In the genomic region with DNA sequence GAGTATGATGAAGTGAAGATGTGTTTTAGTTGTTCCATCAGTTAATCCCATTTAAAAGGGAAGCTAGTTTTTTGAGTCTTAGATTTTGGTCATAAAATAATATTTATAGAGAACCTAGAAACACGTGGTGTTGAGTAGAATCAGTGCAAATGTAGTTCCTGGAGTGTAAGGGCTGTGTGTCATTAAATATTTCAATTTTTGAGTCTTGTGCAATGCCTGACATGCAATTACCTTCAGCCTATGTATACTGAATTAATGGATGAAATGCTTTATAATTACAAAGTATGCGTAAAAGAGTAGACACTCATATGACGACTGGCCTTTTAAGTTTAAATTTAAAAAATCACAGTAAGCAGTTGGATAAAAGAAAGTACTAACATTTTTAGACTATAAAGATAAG, we compare ENCODE assay signal across 18 cellular contexts.
DNase-seq lines count a peak whose midpoint lies in the region; ATAC-seq, FAIRE-seq and TF ChIP-seq lines count a peak whose summit lies in the region.
"Had no signal": no experiment of that assay in that cellular context is flagged by ENCODE, and none has a peak within 500 bp of the region (broad histone marks: within the 10 kb centered on the region; RNA-seq: fewer than 3 reads in every experiment).

No MANE protein-coding gene starts in this region.

- no peaks in the 10 kb centered on the region for H3K36me3 ChIP-seq in neural progenitor cell
- H3K36me3 ChIP-seq: HAP-1 had no signal

- H2AFZ ChIP-seq in neural progenitor cell (replicated peaks): no peak overlapping the region

- CTCF ChIA-PET in Calu3 (lab: Charles Lee): interaction anchor here (0.7 to 1.3 kb wide), 5 partner anchors 10 to 840 kb away, joined by 3 to 4 read pairs (median 3); no protein-coding TSS in a partner anchor

- H3K27me3 ChIP-seq in neural progenitor cell: no peaks in the 10 kb centered on the region
- H3K27me3 ChIP-seq: MG63 had no signal

- H3F3A ChIP-seq in neural progenitor cell (ENCODE audit: low read depth): no peaks in the 10 kb centered on the region

- H3K9me3 Mint-ChIP-seq in Calu3 (ENCODE audit: low read depth, unreplicated experiment) (no peaks in the 10 kb centered on the region), HFFc6 (peaks cover 10% of the 10 kb centered on the region; the same call in 1 of the 2 replicates), chondrocyte (ENCODE audit: low read depth) (no peaks in the 10 kb centered on the region), neural progenitor cell (peaks cover under 1% of the 10 kb centered on the region)

- peaks cover 24% of the 10 kb centered on the region for H3K4me1 ChIP-seq in neural progenitor cell
- H3K4me1 ChIP-seq: HAP-1 had no signal

- H3K27ac Mint-ChIP-seq in Calu3 (ENCODE audit: unreplicated experiment) (peak overlapping the region; percentile 21), HFFc6 (peak overlapping the region; percentile 63), chondrocyte (ENCODE audit: unreplicated experiment) (peak overlapping the region; percentile 47), neural progenitor cell (no peak overlapping the region)

- intact Hi-C loops in Calu3 (cut with micrococcal nuclease; ENCODE audit: unreplicated experiment): no loop called here

- no peak overlapping the region for H3K4me3 Mint-ChIP-seq in Calu3 (ENCODE audit: low read depth, unreplicated experiment)
- peak overlapping the region; percentile 6; the same call in 1 of the 2 replicates for H3K4me3 Mint-ChIP-seq in HFFc6
- H3K4me3 Mint-ChIP-seq in chondrocyte (ENCODE audit: unreplicated experiment): no peak overlapping the region
- no peak overlapping the region for H3K4me3 Mint-ChIP-seq in neural progenitor cell

- BruUV-seq in Calu3 (replicated peaks; lab: Mats Ljungman, UMichigan): no TSS peak

- H3K27ac ChIP-seq in neural progenitor cell: peak overlapping the region; percentile 59

- TF ChIP-seq CTCF in Calu3 (IDR thresholded peaks at IDR 0.05; ENCODE audit: unreplicated experiment) (no peak), HFFc6 (IDR thresholded peaks at IDR 0.05) (no peak), chondrocyte (IDR thresholded peaks at IDR 0.05) (no peak), neural progenitor cell (IDR thresholded peaks at IDR 0.05) (no peak)

- DNase-seq in Calu3: no peak
- DNase-seq in HFFc6: no peak
- DNase-seq in chondrocyte (ENCODE audit: low spot score): no peak
- no peak for DNase-seq in neural progenitor cell (ENCODE audit: low spot score)
- DNase-seq in frontal cortex (ENCODE audit: low spot score in 2 of 2): no peak
- no peak for DNase-seq in activated CD4-positive, alpha-beta T cell treated with anti-CD3 and anti-CD28 coated beads for 4 hours
- DNase-seq: ACHN; AML-193; DMS79; MG63; NCI-H1105 treated with DMSO at 0.1 percent for 48 hours; NCI-H1694 treated with DMSO at 0.1 percent for 48 hours; NCI-H2107; NCI-H2227 treated with DMSO at 0.1 percent for 48 hours; NK-92 treated with Interleukin-12 subunit alpha and Interleukin-12 subunit beta, amount 100 ng/mL, for 24 hours; SIG-M5 had no signal

- H3K79me2 ChIP-seq in neural progenitor cell (ENCODE audit: low read depth): no peaks in the 10 kb centered on the region

- H4K20me1 ChIP-seq in neural progenitor cell (ENCODE audit: low read depth): no peaks in the 10 kb centered on the region

- H3K4me1 Mint-ChIP-seq in Calu3 (ENCODE audit: low read depth, unreplicated experiment) (peaks cover 30% of the 10 kb centered on the region), HFFc6 (ENCODE audit: low read depth) (peaks cover 37% of the 10 kb centered on the region), chondrocyte (ENCODE audit: low read depth) (peaks cover 44% of the 10 kb centered on the region), neural progenitor cell (peaks cover 14% of the 10 kb centered on the region)

- H3K4me3 ChIP-seq in neural progenitor cell: no peak overlapping the region
- H3K4me3 ChIP-seq: HAP-1, MG63 had no signal

- H3K9me3 ChIP-seq in neural progenitor cell (ENCODE audit: low read depth): no peaks in the 10 kb centered on the region
- H3K9me3 ChIP-seq: HAP-1 had no signal

- no peak overlapping the region for H3K9ac ChIP-seq in neural progenitor cell

- no peak for FAIRE-seq in frontal cortex (lab: Jason Lieb, UNC)

- no peak for ATAC-seq in SK-N-SH treated with all-trans-retinoic acid at 6 μM for 48 hours

- H3K36me3 Mint-ChIP-seq in Calu3 (ENCODE audit: insufficient read depth, unreplicated experiment) (no peaks in the 10 kb centered on the region), HFFc6 (ENCODE audit: low read depth) (peaks cover 25% of the 10 kb centered on the region), chondrocyte (ENCODE audit: low read depth) (no peaks in the 10 kb centered on the region), neural progenitor cell (peaks cover under 1% of the 10 kb centered on the region)

- no peak overlapping the region for H3K4me2 ChIP-seq in neural progenitor cell

- no peaks in the 10 kb centered on the region for H3K27me3 Mint-ChIP-seq in Calu3 (ENCODE audit: unreplicated experiment)
- no peaks in the 10 kb centered on the region; the same call in 1 of the 2 replicates for H3K27me3 Mint-ChIP-seq in HFFc6 (ENCODE audit: insufficient read depth)
- no peaks in the 10 kb centered on the region for H3K27me3 Mint-ChIP-seq in chondrocyte (ENCODE audit: low read depth)
- H3K27me3 Mint-ChIP-seq in neural progenitor cell (ENCODE audit: insufficient read depth, low read depth): no peaks in the 10 kb centered on the region

TF ChIP-seq in SK-N-SH treated with all-trans-retinoic acid at 6 μM for 48 hours, 23 proteins besides CTCF, POLR2A, EP300 and RAD21 (continues in another document):
- TF ChIP-seq, protein P1, sequence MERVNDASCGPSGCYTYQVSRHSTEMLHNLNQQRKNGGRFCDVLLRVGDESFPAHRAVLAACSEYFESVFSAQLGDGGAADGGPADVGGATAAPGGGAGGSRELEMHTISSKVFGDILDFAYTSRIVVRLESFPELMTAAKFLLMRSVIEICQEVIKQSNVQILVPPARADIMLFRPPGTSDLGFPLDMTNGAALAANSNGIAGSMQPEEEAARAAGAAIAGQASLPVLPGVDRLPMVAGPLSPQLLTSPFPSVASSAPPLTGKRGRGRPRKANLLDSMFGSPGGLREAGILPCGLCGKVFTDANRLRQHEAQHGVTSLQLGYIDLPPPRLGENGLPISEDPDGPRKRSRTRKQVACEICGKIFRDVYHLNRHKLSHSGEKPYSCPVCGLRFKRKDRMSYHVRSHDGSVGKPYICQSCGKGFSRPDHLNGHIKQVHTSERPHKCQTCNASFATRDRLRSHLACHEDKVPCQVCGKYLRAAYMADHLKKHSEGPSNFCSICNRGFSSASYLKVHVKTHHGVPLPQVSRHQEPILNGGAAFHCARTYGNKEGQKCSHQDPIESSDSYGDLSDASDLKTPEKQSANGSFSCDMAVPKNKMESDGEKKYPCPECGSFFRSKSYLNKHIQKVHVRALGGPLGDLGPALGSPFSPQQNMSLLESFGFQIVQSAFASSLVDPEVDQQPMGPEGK (CRISPR knock-in tag; IDR thresholded peaks at IDR 0.05; ENCODE audit: borderline replicate concordance): no peak
- TF ChIP-seq, protein P2, sequence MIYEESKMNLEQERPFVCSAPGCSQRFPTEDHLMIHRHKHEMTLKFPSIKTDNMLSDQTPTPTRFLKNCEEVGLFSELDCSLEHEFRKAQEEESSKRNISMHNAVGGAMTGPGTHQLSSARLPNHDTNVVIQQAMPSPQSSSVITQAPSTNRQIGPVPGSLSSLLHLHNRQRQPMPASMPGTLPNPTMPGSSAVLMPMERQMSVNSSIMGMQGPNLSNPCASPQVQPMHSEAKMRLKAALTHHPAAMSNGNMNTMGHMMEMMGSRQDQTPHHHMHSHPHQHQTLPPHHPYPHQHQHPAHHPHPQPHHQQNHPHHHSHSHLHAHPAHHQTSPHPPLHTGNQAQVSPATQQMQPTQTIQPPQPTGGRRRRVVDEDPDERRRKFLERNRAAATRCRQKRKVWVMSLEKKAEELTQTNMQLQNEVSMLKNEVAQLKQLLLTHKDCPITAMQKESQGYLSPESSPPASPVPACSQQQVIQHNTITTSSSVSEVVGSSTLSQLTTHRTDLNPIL (CRISPR knock-in tag; IDR thresholded peaks at IDR 0.05; ENCODE audit: low read depth): no peak
- TF ChIP-seq TOX (CRISPR knock-in tag; IDR thresholded peaks at IDR 0.05; ENCODE audit: borderline replicate concordance) (no peak), PPARA (CRISPR knock-in tag; IDR thresholded peaks at IDR 0.05; ENCODE audit: borderline replicate concordance) (no peak), GLIS3 (CRISPR knock-in tag; IDR thresholded peaks at IDR 0.05) (no peak), RARB (CRISPR knock-in tag; IDR thresholded peaks at IDR 0.05) (no peak), ZNF565 (CRISPR knock-in tag; conservative IDR thresholded peaks at IDR 0.05; ENCODE audit: low read depth) (no peak), ESRRG (CRISPR knock-in tag; IDR thresholded peaks at IDR 0.05) (no peak), ARNTL (CRISPR knock-in tag; IDR thresholded peaks at IDR 0.05; ENCODE audit: borderline replicate concordance, low read depth) (no peak), ZFP30 (CRISPR knock-in tag; IDR thresholded peaks at IDR 0.05) (no peak), ZNF8 (CRISPR knock-in tag; IDR thresholded peaks at IDR 0.05) (no peak), ZC3H10 (CRISPR knock-in tag; IDR thresholded peaks at IDR 0.05) (no peak)
- TF ChIP-seq, protein P3, sequence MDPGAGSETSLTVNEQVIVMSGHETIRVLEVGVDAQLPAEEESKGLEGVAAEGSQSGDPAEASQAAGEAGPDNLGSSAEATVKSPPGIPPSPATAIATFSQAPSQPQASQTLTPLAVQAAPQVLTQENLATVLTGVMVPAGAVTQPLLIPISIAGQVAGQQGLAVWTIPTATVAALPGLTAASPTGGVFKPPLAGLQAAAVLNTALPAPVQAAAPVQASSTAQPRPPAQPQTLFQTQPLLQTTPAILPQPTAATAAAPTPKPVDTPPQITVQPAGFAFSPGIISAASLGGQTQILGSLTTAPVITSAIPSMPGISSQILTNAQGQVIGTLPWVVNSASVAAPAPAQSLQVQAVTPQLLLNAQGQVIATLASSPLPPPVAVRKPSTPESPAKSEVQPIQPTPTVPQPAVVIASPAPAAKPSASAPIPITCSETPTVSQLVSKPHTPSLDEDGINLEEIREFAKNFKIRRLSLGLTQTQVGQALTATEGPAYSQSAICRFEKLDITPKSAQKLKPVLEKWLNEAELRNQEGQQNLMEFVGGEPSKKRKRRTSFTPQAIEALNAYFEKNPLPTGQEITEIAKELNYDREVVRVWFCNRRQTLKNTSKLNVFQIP (CRISPR knock-in tag; IDR thresholded peaks at IDR 0.05; ENCODE audit: borderline replicate concordance, low read depth): no peak
